ENCODE assay signal across 1 cellular context in the genomic region with DNA sequence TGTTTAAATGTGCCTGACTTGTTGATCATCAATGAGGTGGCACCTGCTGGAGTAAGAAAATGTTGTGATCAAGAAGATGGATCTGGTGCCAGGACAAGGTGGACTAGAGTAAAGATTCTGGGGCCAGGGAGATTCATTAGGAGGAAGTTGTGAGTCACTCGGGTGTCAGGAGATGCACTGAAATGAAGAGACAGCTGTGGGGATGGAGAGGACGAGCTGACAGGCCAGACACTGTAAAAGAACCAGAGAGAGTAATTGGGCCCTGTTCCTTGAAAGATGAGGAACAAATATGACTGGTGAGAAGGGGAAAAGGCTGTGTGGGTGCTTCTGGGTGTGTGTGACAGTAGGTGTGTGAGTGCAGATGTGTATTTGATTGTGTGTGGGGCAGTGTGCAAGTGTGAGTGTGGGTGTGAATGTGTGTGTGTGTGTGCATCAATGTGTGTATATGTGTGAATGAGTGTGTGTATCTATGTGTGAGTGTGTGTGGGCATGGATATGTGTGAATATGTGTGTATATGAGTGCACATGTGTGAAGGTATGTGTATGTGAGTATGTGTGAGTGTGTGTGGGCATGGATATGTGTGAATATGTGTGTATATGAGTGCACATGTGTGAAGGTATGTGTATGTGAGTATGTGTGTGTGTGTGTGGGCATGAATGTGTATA.
TF ChIP-seq lines count a peak whose summit lies in the region.

No MANE protein-coding gene starts in this region.

TF ChIP-seq in GM12878, 131 proteins besides CTCF, POLR2A, EP300 and RAD21:
- TF ChIP-seq, protein P1, sequence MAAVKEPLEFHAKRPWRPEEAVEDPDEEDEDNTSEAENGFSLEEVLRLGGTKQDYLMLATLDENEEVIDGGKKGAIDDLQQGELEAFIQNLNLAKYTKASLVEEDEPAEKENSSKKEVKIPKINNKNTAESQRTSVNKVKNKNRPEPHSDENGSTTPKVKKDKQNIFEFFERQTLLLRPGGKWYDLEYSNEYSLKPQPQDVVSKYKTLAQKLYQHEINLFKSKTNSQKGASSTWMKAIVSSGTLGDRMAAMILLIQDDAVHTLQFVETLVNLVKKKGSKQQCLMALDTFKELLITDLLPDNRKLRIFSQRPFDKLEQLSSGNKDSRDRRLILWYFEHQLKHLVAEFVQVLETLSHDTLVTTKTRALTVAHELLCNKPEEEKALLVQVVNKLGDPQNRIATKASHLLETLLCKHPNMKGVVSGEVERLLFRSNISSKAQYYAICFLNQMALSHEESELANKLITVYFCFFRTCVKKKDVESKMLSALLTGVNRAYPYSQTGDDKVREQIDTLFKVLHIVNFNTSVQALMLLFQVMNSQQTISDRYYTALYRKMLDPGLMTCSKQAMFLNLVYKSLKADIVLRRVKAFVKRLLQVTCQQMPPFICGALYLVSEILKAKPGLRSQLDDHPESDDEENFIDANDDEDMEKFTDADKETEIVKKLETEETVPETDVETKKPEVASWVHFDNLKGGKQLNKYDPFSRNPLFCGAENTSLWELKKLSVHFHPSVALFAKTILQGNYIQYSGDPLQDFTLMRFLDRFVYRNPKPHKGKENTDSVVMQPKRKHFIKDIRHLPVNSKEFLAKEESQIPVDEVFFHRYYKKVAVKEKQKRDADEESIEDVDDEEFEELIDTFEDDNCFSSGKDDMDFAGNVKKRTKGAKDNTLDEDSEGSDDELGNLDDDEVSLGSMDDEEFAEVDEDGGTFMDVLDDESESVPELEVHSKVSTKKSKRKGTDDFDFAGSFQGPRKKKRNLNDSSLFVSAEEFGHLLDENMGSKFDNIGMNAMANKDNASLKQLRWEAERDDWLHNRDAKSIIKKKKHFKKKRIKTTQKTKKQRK (IDR thresholded peaks at IDR 0.05; ENCODE audit: low read depth, low read length) = no peak
- TF ChIP-seq TCF3 (IDR thresholded peaks at IDR 0.05; ENCODE audit: borderline replicate concordance, insufficient read depth, low read depth, low read length) = peak; percentile 43; the same call in 1 of the 2 replicates
- TF ChIP-seq RUNX3 (IDR thresholded peaks at IDR 0.05; ENCODE audit: low read length) = no peak
- no peak for TF ChIP-seq MEF2A (IDR thresholded peaks at IDR 0.05; ENCODE audit: insufficient read depth, low read depth, low read length)
- TF ChIP-seq, protein P2, sequence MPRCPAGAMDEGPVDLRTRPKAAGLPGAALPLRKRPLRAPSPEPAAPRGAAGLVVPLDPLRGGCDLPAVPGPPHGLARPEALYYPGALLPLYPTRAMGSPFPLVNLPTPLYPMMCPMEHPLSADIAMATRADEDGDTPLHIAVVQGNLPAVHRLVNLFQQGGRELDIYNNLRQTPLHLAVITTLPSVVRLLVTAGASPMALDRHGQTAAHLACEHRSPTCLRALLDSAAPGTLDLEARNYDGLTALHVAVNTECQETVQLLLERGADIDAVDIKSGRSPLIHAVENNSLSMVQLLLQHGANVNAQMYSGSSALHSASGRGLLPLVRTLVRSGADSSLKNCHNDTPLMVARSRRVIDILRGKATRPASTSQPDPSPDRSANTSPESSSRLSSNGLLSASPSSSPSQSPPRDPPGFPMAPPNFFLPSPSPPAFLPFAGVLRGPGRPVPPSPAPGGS (IDR thresholded peaks at IDR 0.05; ENCODE audit: borderline replicate concordance, insufficient read depth, low read depth, low read length, poor library complexity, severe bottlenecking) = peak; percentile 92
- TF ChIP-seq SREBF1 (IDR thresholded peaks at IDR 0.05; ENCODE audit: low read length) = no peak
- TF ChIP-seq, protein P3, sequence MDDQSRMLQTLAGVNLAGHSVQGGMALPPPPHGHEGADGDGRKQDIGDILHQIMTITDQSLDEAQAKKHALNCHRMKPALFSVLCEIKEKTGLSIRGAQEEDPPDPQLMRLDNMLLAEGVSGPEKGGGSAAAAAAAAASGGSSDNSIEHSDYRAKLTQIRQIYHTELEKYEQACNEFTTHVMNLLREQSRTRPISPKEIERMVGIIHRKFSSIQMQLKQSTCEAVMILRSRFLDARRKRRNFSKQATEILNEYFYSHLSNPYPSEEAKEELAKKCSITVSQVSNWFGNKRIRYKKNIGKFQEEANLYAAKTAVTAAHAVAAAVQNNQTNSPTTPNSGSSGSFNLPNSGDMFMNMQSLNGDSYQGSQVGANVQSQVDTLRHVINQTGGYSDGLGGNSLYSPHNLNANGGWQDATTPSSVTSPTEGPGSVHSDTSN (IDR thresholded peaks at IDR 0.05; ENCODE audit: insufficient replicate concordance, low read depth, low read length) = peak; percentile 2
- TF ChIP-seq, protein P4, sequence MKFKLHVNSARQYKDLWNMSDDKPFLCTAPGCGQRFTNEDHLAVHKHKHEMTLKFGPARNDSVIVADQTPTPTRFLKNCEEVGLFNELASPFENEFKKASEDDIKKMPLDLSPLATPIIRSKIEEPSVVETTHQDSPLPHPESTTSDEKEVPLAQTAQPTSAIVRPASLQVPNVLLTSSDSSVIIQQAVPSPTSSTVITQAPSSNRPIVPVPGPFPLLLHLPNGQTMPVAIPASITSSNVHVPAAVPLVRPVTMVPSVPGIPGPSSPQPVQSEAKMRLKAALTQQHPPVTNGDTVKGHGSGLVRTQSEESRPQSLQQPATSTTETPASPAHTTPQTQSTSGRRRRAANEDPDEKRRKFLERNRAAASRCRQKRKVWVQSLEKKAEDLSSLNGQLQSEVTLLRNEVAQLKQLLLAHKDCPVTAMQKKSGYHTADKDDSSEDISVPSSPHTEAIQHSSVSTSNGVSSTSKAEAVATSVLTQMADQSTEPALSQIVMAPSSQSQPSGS (IDR thresholded peaks at IDR 0.05; ENCODE audit: low read length) = no peak
- no peak for TF ChIP-seq ZNF24 (IDR thresholded peaks at IDR 0.05)
- no peak for TF ChIP-seq HDAC2 (IDR thresholded peaks at IDR 0.05)
- TF ChIP-seq, protein P5, sequence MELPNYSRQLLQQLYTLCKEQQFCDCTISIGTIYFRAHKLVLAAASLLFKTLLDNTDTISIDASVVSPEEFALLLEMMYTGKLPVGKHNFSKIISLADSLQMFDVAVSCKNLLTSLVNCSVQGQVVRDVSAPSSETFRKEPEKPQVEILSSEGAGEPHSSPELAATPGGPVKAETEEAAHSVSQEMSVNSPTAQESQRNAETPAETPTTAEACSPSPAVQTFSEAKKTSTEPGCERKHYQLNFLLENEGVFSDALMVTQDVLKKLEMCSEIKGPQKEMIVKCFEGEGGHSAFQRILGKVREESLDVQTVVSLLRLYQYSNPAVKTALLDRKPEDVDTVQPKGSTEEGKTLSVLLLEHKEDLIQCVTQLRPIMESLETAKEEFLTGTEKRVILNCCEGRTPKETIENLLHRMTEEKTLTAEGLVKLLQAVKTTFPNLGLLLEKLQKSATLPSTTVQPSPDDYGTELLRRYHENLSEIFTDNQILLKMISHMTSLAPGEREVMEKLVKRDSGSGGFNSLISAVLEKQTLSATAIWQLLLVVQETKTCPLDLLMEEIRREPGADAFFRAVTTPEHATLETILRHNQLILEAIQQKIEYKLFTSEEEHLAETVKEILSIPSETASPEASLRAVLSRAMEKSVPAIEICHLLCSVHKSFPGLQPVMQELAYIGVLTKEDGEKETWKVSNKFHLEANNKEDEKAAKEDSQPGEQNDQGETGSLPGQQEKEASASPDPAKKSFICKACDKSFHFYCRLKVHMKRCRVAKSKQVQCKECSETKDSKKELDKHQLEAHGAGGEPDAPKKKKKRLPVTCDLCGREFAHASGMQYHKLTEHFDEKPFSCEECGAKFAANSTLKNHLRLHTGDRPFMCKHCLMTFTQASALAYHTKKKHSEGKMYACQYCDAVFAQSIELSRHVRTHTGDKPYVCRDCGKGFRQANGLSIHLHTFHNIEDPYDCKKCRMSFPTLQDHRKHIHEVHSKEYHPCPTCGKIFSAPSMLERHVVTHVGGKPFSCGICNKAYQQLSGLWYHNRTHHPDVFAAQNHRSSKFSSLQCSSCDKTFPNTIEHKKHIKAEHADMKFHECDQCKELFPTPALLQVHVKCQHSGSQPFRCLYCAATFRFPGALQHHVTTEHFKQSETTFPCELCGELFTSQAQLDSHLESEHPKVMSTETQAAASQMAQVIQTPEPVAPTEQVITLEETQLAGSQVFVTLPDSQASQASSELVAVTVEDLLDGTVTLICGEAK (IDR thresholded peaks at IDR 0.05; ENCODE audit: borderline replicate concordance) = no peak
- TF ChIP-seq, protein P6, sequence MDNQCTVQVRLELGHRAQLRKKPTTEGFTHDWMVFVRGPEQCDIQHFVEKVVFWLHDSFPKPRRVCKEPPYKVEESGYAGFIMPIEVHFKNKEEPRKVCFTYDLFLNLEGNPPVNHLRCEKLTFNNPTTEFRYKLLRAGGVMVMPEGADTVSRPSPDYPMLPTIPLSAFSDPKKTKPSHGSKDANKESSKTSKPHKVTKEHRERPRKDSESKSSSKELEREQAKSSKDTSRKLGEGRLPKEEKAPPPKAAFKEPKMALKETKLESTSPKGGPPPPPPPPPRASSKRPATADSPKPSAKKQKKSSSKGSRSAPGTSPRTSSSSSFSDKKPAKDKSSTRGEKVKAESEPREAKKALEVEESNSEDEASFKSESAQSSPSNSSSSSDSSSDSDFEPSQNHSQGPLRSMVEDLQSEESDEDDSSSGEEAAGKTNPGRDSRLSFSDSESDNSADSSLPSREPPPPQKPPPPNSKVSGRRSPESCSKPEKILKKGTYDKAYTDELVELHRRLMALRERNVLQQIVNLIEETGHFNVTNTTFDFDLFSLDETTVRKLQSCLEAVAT (IDR thresholded peaks at IDR 0.05) = no peak
